ENCODE assay signal across 1 cellular context in the genomic region with DNA sequence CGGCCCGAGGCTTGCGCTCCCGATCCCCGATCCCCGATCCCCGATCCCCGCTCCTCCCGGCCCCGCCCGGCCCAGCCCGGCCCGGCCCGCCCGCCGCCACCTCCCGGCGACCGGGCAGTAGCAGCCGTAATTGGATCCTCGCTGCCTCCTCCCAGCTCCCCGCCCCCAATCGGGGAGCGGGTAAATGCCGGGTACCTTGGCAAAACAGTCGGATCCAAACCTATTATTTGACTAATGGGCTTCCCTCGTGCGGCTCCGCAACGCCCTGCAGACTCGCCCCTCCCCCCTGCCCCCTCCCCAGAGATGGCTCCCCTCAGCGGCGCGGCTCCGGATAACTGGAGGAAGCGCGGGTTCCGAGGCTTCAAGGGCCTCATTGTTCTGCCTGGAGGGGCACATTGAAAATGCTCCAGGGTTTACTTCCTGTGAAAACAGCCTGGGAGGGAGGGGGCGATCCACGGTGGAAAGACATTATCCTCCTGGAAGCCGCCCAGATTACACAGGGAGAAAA.
TF ChIP-seq lines count a peak whose summit lies in the region.

No MANE protein-coding gene starts in this region.

TF ChIP-seq in HEK293, 187 proteins besides CTCF, POLR2A, EP300 and RAD21 (continued from another document and continues in another):
- TF ChIP-seq ZNF449 (tag by site-specific recombination; IDR thresholded peaks at IDR 0.05) (no peak), ZEB2 (tag by site-specific recombination; IDR thresholded peaks at IDR 0.05) (peak; percentile 14; the same call in 1 of the 2 replicates), ZBTB8A (tag by site-specific recombination; IDR thresholded peaks at IDR 0.05) (peak; percentile 39), ZBTB6 (tag by site-specific recombination; IDR thresholded peaks at IDR 0.05) (peak; percentile 22; the same call in 1 of the 2 replicates), ZIC2 (tag by site-specific recombination; IDR thresholded peaks at IDR 0.05) (peak; percentile 4; the same call in 1 of the 2 replicates), ZBTB11 (tag by site-specific recombination; conservative IDR thresholded peaks at IDR 0.05; ENCODE audit: low read depth) (peak; percentile 39; the same call in 1 of the 2 replicates), MZF1 (tag by site-specific recombination; IDR thresholded peaks at IDR 0.05; ENCODE audit: borderline replicate concordance) (peak; percentile 80; the same call in 1 of the 2 replicates), SP7 (tag by site-specific recombination; IDR thresholded peaks at IDR 0.05) (peak; percentile 67), ZNF341 (tag by site-specific recombination; IDR thresholded peaks at IDR 0.05; ENCODE audit: low read depth) (peak; percentile 69), ZNF514 (tag by site-specific recombination; IDR thresholded peaks at IDR 0.05) (no peak), ZBTB7A (tag by site-specific recombination; IDR thresholded peaks at IDR 0.05; ENCODE audit: low read depth) (no peak), FEZF1 (tag by site-specific recombination; IDR thresholded peaks at IDR 0.05) (0 out of 2 replicates have a peak, but pooled peaks have one; percentile 30), ZXDB (tag by site-specific recombination; IDR thresholded peaks at IDR 0.05) (peak; percentile 90), GLIS1 (tag by site-specific recombination; IDR thresholded peaks at IDR 0.05) (peak; percentile 45), ZNF530 (tag by site-specific recombination; IDR thresholded peaks at IDR 0.05; ENCODE audit: low read depth) (no peak), KLF1 (tag by site-specific recombination; IDR thresholded peaks at IDR 0.05) (no peak), ZBTB49 (tag by site-specific recombination; IDR thresholded peaks at IDR 0.05; ENCODE audit: low read depth) (0 out of 2 replicates have a peak, but pooled peaks have one; percentile 61), PATZ1 (tag by site-specific recombination; IDR thresholded peaks at IDR 0.05) (peak; percentile 73), ZNF398 (tag by site-specific recombination; IDR thresholded peaks at IDR 0.05) (peak; percentile 77), ZNF670 (tag by site-specific recombination; IDR thresholded peaks at IDR 0.05; ENCODE audit: low read depth) (no peak), SP2 (tag by site-specific recombination; IDR thresholded peaks at IDR 0.05) (peak; percentile 41), IKZF3 (tag by site-specific recombination; IDR thresholded peaks at IDR 0.05) (0 out of 2 replicates have a peak, but pooled peaks have one; percentile 6), ZNF24 (tag by site-specific recombination; IDR thresholded peaks at IDR 0.05) (no peak), ZNF266 (tag by site-specific recombination; IDR thresholded peaks at IDR 0.05; ENCODE audit: low read depth) (no peak), ZNF48 (tag by site-specific recombination; IDR thresholded peaks at IDR 0.05) (no peak), ZSCAN30 (tag by site-specific recombination; IDR thresholded peaks at IDR 0.05) (peak; percentile 12; the same call in 1 of the 2 replicates), ZNF23 (tag by site-specific recombination; IDR thresholded peaks at IDR 0.05; ENCODE audit: borderline replicate concordance) (no peak)
- TF ChIP-seq, protein P1, sequence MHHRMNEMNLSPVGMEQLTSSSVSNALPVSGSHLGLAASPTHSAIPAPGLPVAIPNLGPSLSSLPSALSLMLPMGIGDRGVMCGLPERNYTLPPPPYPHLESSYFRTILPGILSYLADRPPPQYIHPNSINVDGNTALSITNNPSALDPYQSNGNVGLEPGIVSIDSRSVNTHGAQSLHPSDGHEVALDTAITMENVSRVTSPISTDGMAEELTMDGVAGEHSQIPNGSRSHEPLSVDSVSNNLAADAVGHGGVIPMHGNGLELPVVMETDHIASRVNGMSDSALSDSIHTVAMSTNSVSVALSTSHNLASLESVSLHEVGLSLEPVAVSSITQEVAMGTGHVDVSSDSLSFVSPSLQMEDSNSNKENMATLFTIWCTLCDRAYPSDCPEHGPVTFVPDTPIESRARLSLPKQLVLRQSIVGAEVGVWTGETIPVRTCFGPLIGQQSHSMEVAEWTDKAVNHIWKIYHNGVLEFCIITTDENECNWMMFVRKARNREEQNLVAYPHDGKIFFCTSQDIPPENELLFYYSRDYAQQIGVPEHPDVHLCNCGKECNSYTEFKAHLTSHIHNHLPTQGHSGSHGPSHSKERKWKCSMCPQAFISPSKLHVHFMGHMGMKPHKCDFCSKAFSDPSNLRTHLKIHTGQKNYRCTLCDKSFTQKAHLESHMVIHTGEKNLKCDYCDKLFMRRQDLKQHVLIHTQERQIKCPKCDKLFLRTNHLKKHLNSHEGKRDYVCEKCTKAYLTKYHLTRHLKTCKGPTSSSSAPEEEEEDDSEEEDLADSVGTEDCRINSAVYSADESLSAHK (tag by site-specific recombination; IDR thresholded peaks at IDR 0.05): peak; percentile 91
- TF ChIP-seq, protein P2, sequence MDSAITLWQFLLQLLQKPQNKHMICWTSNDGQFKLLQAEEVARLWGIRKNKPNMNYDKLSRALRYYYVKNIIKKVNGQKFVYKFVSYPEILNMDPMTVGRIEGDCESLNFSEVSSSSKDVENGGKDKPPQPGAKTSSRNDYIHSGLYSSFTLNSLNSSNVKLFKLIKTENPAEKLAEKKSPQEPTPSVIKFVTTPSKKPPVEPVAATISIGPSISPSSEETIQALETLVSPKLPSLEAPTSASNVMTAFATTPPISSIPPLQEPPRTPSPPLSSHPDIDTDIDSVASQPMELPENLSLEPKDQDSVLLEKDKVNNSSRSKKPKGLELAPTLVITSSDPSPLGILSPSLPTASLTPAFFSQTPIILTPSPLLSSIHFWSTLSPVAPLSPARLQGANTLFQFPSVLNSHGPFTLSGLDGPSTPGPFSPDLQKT (IDR thresholded peaks at IDR 0.05; ENCODE audit: borderline replicate concordance, low read depth, low read length): no peak
- TF ChIP-seq, protein P3, sequence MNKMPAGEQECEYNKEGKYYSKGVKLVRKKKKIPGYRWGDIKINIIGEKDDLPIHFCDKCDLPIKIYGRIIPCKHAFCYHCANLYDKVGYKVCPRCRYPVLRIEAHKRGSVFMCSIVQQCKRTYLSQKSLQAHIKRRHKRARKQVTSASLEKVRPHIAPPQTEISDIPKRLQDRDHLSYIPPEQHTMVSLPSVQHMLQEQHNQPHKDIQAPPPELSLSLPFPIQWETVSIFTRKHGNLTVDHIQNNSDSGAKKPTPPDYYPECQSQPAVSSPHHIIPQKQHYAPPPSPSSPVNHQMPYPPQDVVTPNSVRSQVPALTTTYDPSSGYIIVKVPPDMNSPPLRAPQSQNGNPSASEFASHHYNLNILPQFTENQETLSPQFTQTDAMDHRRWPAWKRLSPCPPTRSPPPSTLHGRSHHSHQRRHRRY (tag by site-specific recombination; IDR thresholded peaks at IDR 0.05): no peak
